Comparison of ENCODE assay signal across 27 cellular contexts in genomic region chr5:127006711-127007110, GRCh38. TPM values are rescaled to one million over a fixed set of nuclear protein-coding genes. Genes with fewer than 3 reads are reported as not detected.
A peak's percentile ranks its signal among the peaks of the same experiment; 100 is the strongest.
DNase-seq lines count a peak whose midpoint lies in the region; ATAC-seq and TF ChIP-seq lines count a peak whose summit lies in the region.
"Had no signal": no experiment of that assay in that cellular context is flagged by ENCODE, and none has a peak within 500 bp of the region (broad histone marks: within the 10 kb centered on the region; RNA-seq: fewer than 3 reads in every experiment).

No MANE protein-coding gene starts in this region.

- no peak overlapping the region for H4K8ac ChIP-seq in trophoblast cell (ENCODE audit: low read depth, low read length)

- H3K27ac ChIP-seq in DOHH2 (ENCODE audit: low read depth, low read length) (no peak overlapping the region), psoas muscle (peak overlapping the region; percentile 65), trophoblast cell (ENCODE audit: low read depth, low read length) (no peak overlapping the region), A673 (ENCODE audit: low read depth, low read length, poor library complexity, severe bottlenecking) (no peak overlapping the region)
- H3K27ac ChIP-seq: dorsolateral prefrontal cortex, foreskin keratinocyte, Peyer's patch, upper lobe of right lung had no signal

- intact Hi-C loops in psoas muscle (cut with DNase I) = no loop called here
- intact Hi-C loops in A673 (cut with micrococcal nuclease; ENCODE audit: unreplicated experiment) = no loop called here

- TF ChIP-seq CTCF in DOHH2 (IDR thresholded peaks at IDR 0.05; ENCODE audit: low read depth, low read length, poor library complexity, severe bottlenecking) (no peak), psoas muscle (IDR thresholded peaks at IDR 0.05) (no peak), A673 (conservative IDR thresholded peaks at IDR 0.05; ENCODE audit: low read depth, low read length) (no peak)

- no peak overlapping the region for H2AFZ ChIP-seq in trophoblast cell (ENCODE audit: insufficient read depth, low read length, poor library complexity)
- H2AFZ ChIP-seq: GM23338 had no signal

- no TSS peak for BruUV-seq in A673 (replicated peaks; lab: Mats Ljungman, UMichigan)

- no peak overlapping the region for H2AK5ac ChIP-seq in trophoblast cell (ENCODE audit: low read length)

- H3K18ac ChIP-seq in trophoblast cell (ENCODE audit: low read length) = no peak overlapping the region

- no peak overlapping the region for H3K23ac ChIP-seq in trophoblast cell (ENCODE audit: low read length)

- peaks cover 28% of the 10 kb centered on the region for H3K4me1 ChIP-seq in DOHH2 (ENCODE audit: control insufficient read depth, low read length)
- peaks cover 42% of the 10 kb centered on the region for H3K4me1 ChIP-seq in psoas muscle
- H3K4me1 ChIP-seq in trophoblast cell (ENCODE audit: control insufficient read depth in 1 of 2, insufficient read depth in 2 of 2, low read length in 2 of 2) = peaks cover 0 to 7% of the 10 kb centered on the region in 2 experiments
- H3K4me1 ChIP-seq in A673 (ENCODE audit: insufficient read depth, low read length, poor library complexity, severe bottlenecking) = no peaks in the 10 kb centered on the region
- H3K4me1 ChIP-seq: foreskin keratinocyte had no signal

- no peaks in the 10 kb centered on the region for H3K79me1 ChIP-seq in trophoblast cell (ENCODE audit: low read length)

- WGBS in psoas muscle, 3 donors = 14 to 17% (median 16%) methylated on average over 5 of the region's 5 CpGs
- no CpG with 5 or more reads among the region's 5 CpGs for WGBS in trophoblast cell (ENCODE audit: extremely low coverage, insufficient coverage, insufficient read length)

- no peaks in the 10 kb centered on the region for H3K9me2 ChIP-seq in DOHH2 (replicated peaks; ENCODE audit: control insufficient read depth, low read length)

- H3K9ac ChIP-seq in trophoblast cell (ENCODE audit: low read length) = no peak overlapping the region

- H3K27me3 ChIP-seq in DOHH2 (ENCODE audit: control insufficient read depth, low read length) (no peaks in the 10 kb centered on the region), psoas muscle (ENCODE audit: insufficient read depth in 3 of 3, low read length in 2 of 3) (no peaks in the 10 kb centered on the region), trophoblast cell (ENCODE audit: insufficient read depth, low read length) (no peaks in the 10 kb centered on the region), A673 (replicated peaks; ENCODE audit: insufficient read depth, low read depth, low read length, poor library complexity) (no peaks in the 10 kb centered on the region)
- H3K27me3 ChIP-seq: dorsolateral prefrontal cortex, foreskin keratinocyte, Peyer's patch, upper lobe of right lung had no signal

- no peaks in the 10 kb centered on the region; the same call in 1 of the 2 replicates for H3F3A ChIP-seq in DOHH2 (ENCODE audit: control insufficient read depth, insufficient read depth)

- H2BK5ac ChIP-seq in trophoblast cell (ENCODE audit: low read depth, low read length, poor library complexity) = no peak overlapping the region

- H3K14ac ChIP-seq in trophoblast cell (ENCODE audit: low read length) = no peak overlapping the region

- H3K4me2 ChIP-seq in DOHH2 (ENCODE audit: low read length) (peak overlapping the region; percentile 45), trophoblast cell (ENCODE audit: low read length) (no peak overlapping the region)
- H3K4me2 ChIP-seq: GM23338 had no signal

- no peaks in the 10 kb centered on the region for H4K20me1 ChIP-seq in DOHH2 (ENCODE audit: control insufficient read depth, insufficient read depth, low read depth, low read length)

- POLR2A ChIA-PET in A673 (lab: Charles Lee; ENCODE audit: low non-redundant PET) = no interaction called here

- H3K4ac ChIP-seq in trophoblast cell (ENCODE audit: low read depth, low read length) = no peak overlapping the region

- H4K91ac ChIP-seq in trophoblast cell (ENCODE audit: low read depth, low read length) = no peak overlapping the region

- no peak overlapping the region for H4K12ac ChIP-seq in trophoblast cell (ENCODE audit: low read depth, low read length)

- CTCF ChIA-PET in A673 (lab: Charles Lee) = interaction anchor here (0.6 kb wide), 1 partner anchor 27 kb away, joined by 3 read pairs; no protein-coding TSS in a partner anchor

- peak in 1 of 4 donors; percentile 57 for ATAC-seq in psoas muscle
- ATAC-seq: activated naive CD8-positive, alpha-beta T cell treated with anti-CD3 and anti-CD28 coated beads, Interleukin-2, amount 50 U/mL, for 24 hours; activated T-cell treated with anti-CD3 and anti-CD28 coated beads, Interleukin-2, amount 50 U/mL, for 4 hours; foreskin keratinocyte; GM23338; left lobe of liver; upper lobe of right lung; WTC11 had no signal

- no peaks in the 10 kb centered on the region for H3K9me3 ChIP-seq in DOHH2 (ENCODE audit: control insufficient read depth, insufficient read depth, low read length)
- no peaks in the 10 kb centered on the region for H3K9me3 ChIP-seq in psoas muscle
- H3K9me3 ChIP-seq in trophoblast cell (ENCODE audit: insufficient read depth, low read depth, low read length) = no peaks in the 10 kb centered on the region
- H3K9me3 ChIP-seq in A673 (ENCODE audit: low read depth, low read length, poor library complexity, severe bottlenecking) = no peaks in the 10 kb centered on the region
- H3K9me3 ChIP-seq: Peyer's patch, upper lobe of right lung had no signal

- H3K4me3 ChIP-seq in DOHH2 (ENCODE audit: low read length) (peak overlapping the region; percentile 36), psoas muscle (peak overlapping the region; percentile 40), trophoblast cell (ENCODE audit: low read depth, low read length) (no peak overlapping the region), A673 (ENCODE audit: low read depth, low read length, poor library complexity, severe bottlenecking) (no peak overlapping the region)
- H3K4me3 ChIP-seq: dorsolateral prefrontal cortex, GM23338, Peyer's patch, upper lobe of right lung had no signal

- DNase-seq in amniotic epithelial cell (ENCODE audit: low read depth) = peak; percentile 64
- DNase-seq in foreskin melanocyte = peak; percentile 22
- DNase-seq in psoas muscle = no peak
- DNase-seq in stimulated activated naive CD4-positive, alpha-beta T cell treated with Interleukin-2 at 50 U/mL for 16 hours (lab: John Stamatoyannopoulos, UW) = no peak
- DNase-seq in trophoblast cell = no peak
- no peak for DNase-seq in NCI-H748 (lab: John Stamatoyannopoulos, UW; ENCODE audit: unreplicated experiment)
- no peak for DNase-seq in A673 (ENCODE audit: low spot score)
- DNase-seq: activated CD4-positive, alpha-beta T cell treated with anti-CD3 and anti-CD28 coated beads, Interleukin-2, amount 50 U/mL, for 1 hour; activated naive CD8-positive, alpha-beta T cell treated with anti-CD3 and anti-CD28 coated beads, Interleukin-2, amount 50 U/mL, for 24 hours; activated T-cell treated with anti-CD3 and anti-CD28 coated beads, Interleukin-2, amount 50 U/mL, for 4 hours; cerebellar nuclear complex; dorsolateral prefrontal cortex; foreskin keratinocyte; mesendoderm; natural killer cell; NCI-H1092 treated with DMSO at 0.1 percent for 48 hours; NCI-H187 treated with DMSO at 0.1 percent for 48 hours; NCI-H524 treated with DMSO at 0.1 percent for 48 hours; Peyer's patch; SHP77 treated with DMSO at 0.1 percent for 48 hours; stimulated activated CD4-positive, alpha-beta T cell treated with anti-CD3 and anti-CD28 coated beads, Interleukin-2, amount 100 ng/mL, for 48 hours; T1000; upper lobe of right lung had no signal

- H3K36me3 ChIP-seq in DOHH2 (ENCODE audit: control insufficient read depth, low read length) = no peaks in the 10 kb centered on the region
- H3K36me3 ChIP-seq in psoas muscle (ENCODE audit: insufficient read depth in 1 of 2, low read depth in 1 of 2) = no peaks in the 10 kb centered on the region
- H3K36me3 ChIP-seq in trophoblast cell (ENCODE audit: control insufficient read depth in 1 of 2, insufficient read depth in 2 of 2, low read length in 2 of 2) = no peaks in the 10 kb centered on the region
- H3K36me3 ChIP-seq in A673 (ENCODE audit: insufficient read depth, low read length, poor library complexity, severe bottlenecking) = no peaks in the 10 kb centered on the region
- H3K36me3 ChIP-seq: Peyer's patch, upper lobe of right lung had no signal

- H3K79me2 ChIP-seq in DOHH2 (ENCODE audit: control insufficient read depth, low read length) (peaks cover 12% of the 10 kb centered on the region), trophoblast cell (ENCODE audit: control insufficient read depth, insufficient read depth, low read length, poor library complexity) (no peaks in the 10 kb centered on the region)

- no peak overlapping the region for H2BK120ac ChIP-seq in trophoblast cell (ENCODE audit: insufficient read depth, low read length, poor library complexity)

- H2BK12ac ChIP-seq in trophoblast cell (ENCODE audit: low read length) = no peak overlapping the region

RNA-seq across cellular contexts. Expression of gene MARCHF3, which starts 23.6 kb away (rescaled TPM):
- total RNA-seq in psoas muscle = 10 to 100 TPM in 2 of 4 donors, 1 to 10 TPM in 2; 9.2 to 16.2 (median 12.4) TPM
- 10 to 100 TPM in 2 of 3 donors, 1 to 10 TPM in 1; 6.0 to 22.0 (median 12.0) TPM for polyA plus RNA-seq in psoas muscle
- polyA plus RNA-seq in trophoblast cell (2013) = 0.57 and 0.67 TPM in 2 replicates
- total RNA-seq in A673 (2021) = 0.81 and 1.1 TPM in 2 replicates

Comparison
In these comparisons a context has a peak if more than half of its experiments do, and no peak if none do; other contexts are left out.
1. H3K4me3 ChIP-seq: peak in DOHH2 (single experiment) and psoas muscle (single experiment); none in trophoblast cell (single experiment) and A673 (single experiment).
2. DNase-seq: peak in amniotic epithelial cell (single experiment) and foreskin melanocyte (single experiment); none in psoas muscle (0 of 2), stimulated activated naive CD4-positive, alpha-beta T cell treated with Interleukin-2 at 50 U/mL for 16 hours (single experiment), trophoblast cell (0 of 2), NCI-H748 (single experiment) and A673 (single experiment).